Comparison of ENCODE assay signal across 1 cellular context in genomic region chr16:5042574-5043171, GRCh38.
TF ChIP-seq lines count a peak whose summit lies in the region.

No MANE protein-coding gene starts in this region.

TF ChIP-seq in HepG2, 621 proteins besides CTCF, POLR2A, EP300 and RAD21 (continued from another document and continues in another):
- TF ChIP-seq PRDM10 (CRISPR knock-in tag; IDR thresholded peaks at IDR 0.05; ENCODE audit: low read depth) (no peak), ZNF878 (CRISPR knock-in tag; IDR thresholded peaks at IDR 0.05) (no peak), ZNF597 (CRISPR knock-in tag; IDR thresholded peaks at IDR 0.05) (no peak), ZNF800 (CRISPR knock-in tag; IDR thresholded peaks at IDR 0.05) (no peak), RFXAP (CRISPR knock-in tag; IDR thresholded peaks at IDR 0.05; ENCODE audit: borderline replicate concordance) (peak; percentile 47; the same call in 1 of the 2 replicates), NR3C1 (CRISPR knock-in tag; IDR thresholded peaks at IDR 0.05) (no peak), SMYD3 (CRISPR knock-in tag; IDR thresholded peaks at IDR 0.05) (no peak), CBX1 (IDR thresholded peaks at IDR 0.05; ENCODE audit: low read depth) (no peak), KAT7 (CRISPR knock-in tag; IDR thresholded peaks at IDR 0.05; ENCODE audit: borderline replicate concordance) (no peak), ZNF781 (CRISPR knock-in tag; IDR thresholded peaks at IDR 0.05; ENCODE audit: borderline replicate concordance, not compliant biosample characterization) (peak; percentile 56), MBNL3 (CRISPR knock-in tag; conservative IDR thresholded peaks at IDR 0.05) (no peak), SIN3A (IDR thresholded peaks at IDR 0.05; ENCODE audit: borderline replicate concordance, low read depth, low read length) (no peak), ATF6 (CRISPR knock-in tag; conservative IDR thresholded peaks at IDR 0.05) (no peak), HDAC6 (IDR thresholded peaks at IDR 0.05; ENCODE audit: low read depth, low read length) (no peak), SMARCE1 (IDR thresholded peaks at IDR 0.05; ENCODE audit: borderline replicate concordance) (no peak), ZNF142 (CRISPR knock-in tag; IDR thresholded peaks at IDR 0.05) (0 out of 2 replicates have a peak, but pooled peaks have one; percentile 61), NFE2L2 (IDR thresholded peaks at IDR 0.05; ENCODE audit: low read length) (no peak), HNF4A (CRISPR knock-in tag; IDR thresholded peaks at IDR 0.05) (peak; percentile 23; the same call in 1 of the 2 replicates), ZNF513 (CRISPR knock-in tag; conservative IDR thresholded peaks at IDR 0.05) (no peak), NFYB (CRISPR knock-in tag; IDR thresholded peaks at IDR 0.05) (no peak), ZNF644 (CRISPR knock-in tag; IDR thresholded peaks at IDR 0.05; ENCODE audit: low read depth) (no peak), THAP9 (CRISPR knock-in tag; IDR thresholded peaks at IDR 0.05; ENCODE audit: borderline replicate concordance) (no peak; the same call in 1 of the 2 replicates), ZMYM4 (CRISPR knock-in tag; IDR thresholded peaks at IDR 0.05) (0 out of 2 replicates have a peak, but pooled peaks have one; percentile 23), NFAT5 (CRISPR knock-in tag; IDR thresholded peaks at IDR 0.05) (no peak)
